In the genomic region with DNA sequence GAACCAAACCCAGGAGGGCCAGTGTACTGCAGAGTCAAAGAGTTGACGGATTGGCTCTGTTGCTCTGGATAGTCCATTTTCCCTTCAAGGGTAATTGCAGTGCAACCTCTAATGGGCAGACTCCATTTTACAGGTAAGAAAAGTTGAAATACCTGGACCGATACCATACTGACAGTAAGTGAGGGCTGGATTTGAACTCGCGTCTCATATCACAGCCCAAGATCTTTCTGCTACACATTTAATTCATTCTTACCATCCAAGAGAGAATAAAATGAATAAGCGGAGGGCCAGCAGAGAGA, we compare ENCODE assay signal across 1 cellular context.
TF ChIP-seq lines count a peak whose summit lies in the region.

No MANE protein-coding gene starts in this region.

TF ChIP-seq in GM12878, 131 proteins besides CTCF, POLR2A, EP300 and RAD21 (continued from another document):
- TF ChIP-seq, protein P1, sequence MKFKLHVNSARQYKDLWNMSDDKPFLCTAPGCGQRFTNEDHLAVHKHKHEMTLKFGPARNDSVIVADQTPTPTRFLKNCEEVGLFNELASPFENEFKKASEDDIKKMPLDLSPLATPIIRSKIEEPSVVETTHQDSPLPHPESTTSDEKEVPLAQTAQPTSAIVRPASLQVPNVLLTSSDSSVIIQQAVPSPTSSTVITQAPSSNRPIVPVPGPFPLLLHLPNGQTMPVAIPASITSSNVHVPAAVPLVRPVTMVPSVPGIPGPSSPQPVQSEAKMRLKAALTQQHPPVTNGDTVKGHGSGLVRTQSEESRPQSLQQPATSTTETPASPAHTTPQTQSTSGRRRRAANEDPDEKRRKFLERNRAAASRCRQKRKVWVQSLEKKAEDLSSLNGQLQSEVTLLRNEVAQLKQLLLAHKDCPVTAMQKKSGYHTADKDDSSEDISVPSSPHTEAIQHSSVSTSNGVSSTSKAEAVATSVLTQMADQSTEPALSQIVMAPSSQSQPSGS (IDR thresholded peaks at IDR 0.05; ENCODE audit: low read length): no peak
- TF ChIP-seq FOS (IDR thresholded peaks at IDR 0.05; ENCODE audit: borderline replicate concordance, extremely low read depth, insufficient read length) (no peak), ATF7 (IDR thresholded peaks at IDR 0.05; ENCODE audit: low read depth) (no peak), STAT3 (IDR thresholded peaks at IDR 0.05; ENCODE audit: low read depth, low read length) (no peak)
- TF ChIP-seq, protein P2, sequence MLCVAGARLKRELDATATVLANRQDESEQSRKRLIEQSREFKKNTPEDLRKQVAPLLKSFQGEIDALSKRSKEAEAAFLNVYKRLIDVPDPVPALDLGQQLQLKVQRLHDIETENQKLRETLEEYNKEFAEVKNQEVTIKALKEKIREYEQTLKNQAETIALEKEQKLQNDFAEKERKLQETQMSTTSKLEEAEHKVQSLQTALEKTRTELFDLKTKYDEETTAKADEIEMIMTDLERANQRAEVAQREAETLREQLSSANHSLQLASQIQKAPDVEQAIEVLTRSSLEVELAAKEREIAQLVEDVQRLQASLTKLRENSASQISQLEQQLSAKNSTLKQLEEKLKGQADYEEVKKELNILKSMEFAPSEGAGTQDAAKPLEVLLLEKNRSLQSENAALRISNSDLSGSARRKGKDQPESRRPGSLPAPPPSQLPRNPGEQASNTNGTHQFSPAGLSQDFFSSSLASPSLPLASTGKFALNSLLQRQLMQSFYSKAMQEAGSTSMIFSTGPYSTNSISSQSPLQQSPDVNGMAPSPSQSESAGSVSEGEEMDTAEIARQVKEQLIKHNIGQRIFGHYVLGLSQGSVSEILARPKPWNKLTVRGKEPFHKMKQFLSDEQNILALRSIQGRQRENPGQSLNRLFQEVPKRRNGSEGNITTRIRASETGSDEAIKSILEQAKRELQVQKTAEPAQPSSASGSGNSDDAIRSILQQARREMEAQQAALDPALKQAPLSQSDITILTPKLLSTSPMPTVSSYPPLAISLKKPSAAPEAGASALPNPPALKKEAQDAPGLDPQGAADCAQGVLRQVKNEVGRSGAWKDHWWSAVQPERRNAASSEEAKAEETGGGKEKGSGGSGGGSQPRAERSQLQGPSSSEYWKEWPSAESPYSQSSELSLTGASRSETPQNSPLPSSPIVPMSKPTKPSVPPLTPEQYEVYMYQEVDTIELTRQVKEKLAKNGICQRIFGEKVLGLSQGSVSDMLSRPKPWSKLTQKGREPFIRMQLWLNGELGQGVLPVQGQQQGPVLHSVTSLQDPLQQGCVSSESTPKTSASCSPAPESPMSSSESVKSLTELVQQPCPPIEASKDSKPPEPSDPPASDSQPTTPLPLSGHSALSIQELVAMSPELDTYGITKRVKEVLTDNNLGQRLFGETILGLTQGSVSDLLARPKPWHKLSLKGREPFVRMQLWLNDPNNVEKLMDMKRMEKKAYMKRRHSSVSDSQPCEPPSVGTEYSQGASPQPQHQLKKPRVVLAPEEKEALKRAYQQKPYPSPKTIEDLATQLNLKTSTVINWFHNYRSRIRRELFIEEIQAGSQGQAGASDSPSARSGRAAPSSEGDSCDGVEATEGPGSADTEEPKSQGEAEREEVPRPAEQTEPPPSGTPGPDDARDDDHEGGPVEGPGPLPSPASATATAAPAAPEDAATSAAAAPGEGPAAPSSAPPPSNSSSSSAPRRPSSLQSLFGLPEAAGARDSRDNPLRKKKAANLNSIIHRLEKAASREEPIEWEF (IDR thresholded peaks at IDR 0.05; ENCODE audit: insufficient replicate concordance, low read depth, low read length): no peak
- TF ChIP-seq, protein P3, sequence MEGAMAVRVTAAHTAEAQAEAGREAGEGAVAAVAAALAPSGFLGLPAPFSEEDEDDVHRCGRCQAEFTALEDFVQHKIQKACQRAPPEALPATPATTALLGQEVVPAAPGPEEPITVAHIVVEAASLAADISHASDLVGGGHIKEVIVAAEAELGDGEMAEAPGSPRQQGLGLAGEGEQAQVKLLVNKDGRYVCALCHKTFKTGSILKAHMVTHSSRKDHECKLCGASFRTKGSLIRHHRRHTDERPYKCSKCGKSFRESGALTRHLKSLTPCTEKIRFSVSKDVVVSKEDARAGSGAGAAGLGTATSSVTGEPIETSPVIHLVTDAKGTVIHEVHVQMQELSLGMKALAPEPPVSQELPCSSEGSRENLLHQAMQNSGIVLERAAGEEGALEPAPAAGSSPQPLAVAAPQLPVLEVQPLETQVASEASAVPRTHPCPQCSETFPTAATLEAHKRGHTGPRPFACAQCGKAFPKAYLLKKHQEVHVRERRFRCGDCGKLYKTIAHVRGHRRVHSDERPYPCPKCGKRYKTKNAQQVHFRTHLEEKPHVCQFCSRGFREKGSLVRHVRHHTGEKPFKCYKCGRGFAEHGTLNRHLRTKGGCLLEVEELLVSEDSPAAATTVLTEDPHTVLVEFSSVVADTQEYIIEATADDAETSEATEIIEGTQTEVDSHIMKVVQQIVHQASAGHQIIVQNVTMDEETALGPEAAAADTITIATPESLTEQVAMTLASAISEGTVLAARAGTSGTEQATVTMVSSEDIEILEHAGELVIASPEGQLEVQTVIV (IDR thresholded peaks at IDR 0.05; ENCODE audit: borderline replicate concordance, partially characterized antibody): no peak
- TF ChIP-seq, protein P4, sequence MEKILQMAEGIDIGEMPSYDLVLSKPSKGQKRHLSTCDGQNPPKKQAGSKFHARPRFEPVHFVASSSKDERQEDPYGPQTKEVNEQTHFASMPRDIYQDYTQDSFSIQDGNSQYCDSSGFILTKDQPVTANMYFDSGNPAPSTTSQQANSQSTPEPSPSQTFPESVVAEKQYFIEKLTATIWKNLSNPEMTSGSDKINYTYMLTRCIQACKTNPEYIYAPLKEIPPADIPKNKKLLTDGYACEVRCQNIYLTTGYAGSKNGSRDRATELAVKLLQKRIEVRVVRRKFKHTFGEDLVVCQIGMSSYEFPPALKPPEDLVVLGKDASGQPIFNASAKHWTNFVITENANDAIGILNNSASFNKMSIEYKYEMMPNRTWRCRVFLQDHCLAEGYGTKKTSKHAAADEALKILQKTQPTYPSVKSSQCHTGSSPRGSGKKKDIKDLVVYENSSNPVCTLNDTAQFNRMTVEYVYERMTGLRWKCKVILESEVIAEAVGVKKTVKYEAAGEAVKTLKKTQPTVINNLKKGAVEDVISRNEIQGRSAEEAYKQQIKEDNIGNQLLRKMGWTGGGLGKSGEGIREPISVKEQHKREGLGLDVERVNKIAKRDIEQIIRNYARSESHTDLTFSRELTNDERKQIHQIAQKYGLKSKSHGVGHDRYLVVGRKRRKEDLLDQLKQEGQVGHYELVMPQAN (conservative IDR thresholded peaks at IDR 0.05): peak; percentile 11; the same call in 1 of the 2 replicates
- TF ChIP-seq, protein P5, sequence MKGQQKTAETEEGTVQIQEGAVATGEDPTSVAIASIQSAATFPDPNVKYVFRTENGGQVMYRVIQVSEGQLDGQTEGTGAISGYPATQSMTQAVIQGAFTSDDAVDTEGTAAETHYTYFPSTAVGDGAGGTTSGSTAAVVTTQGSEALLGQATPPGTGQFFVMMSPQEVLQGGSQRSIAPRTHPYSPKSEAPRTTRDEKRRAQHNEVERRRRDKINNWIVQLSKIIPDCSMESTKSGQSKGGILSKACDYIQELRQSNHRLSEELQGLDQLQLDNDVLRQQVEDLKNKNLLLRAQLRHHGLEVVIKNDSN (IDR thresholded peaks at IDR 0.05; ENCODE audit: borderline replicate concordance, extremely low read length, insufficient read depth, low read depth, low read length): no peak
TF ChIP-seq in GM12878: peak in this region for 2.
